Comparison of ENCODE assay signal across 9 cellular contexts in genomic region chr1:109931189-109931672, GRCh38. TPM values are rescaled to one million over a fixed set of nuclear protein-coding genes. Genes with fewer than 3 reads are reported as not detected.
DNase-seq lines count a peak whose midpoint lies in the region; ATAC-seq, FAIRE-seq and TF ChIP-seq lines count a peak whose summit lies in the region.
"Had no signal": no experiment of that assay in that cellular context is flagged by ENCODE, and none has a peak within 500 bp of the region (broad histone marks: within the 10 kb centered on the region; RNA-seq: fewer than 3 reads in every experiment).

No MANE protein-coding gene starts in this region.

- no peak overlapping the region for H3K23ac ChIP-seq in H1 (ENCODE audit: insufficient read length)

- peaks cover 39% of the 10 kb centered on the region for H3K4me1 Mint-ChIP-seq in MCF 10A (ENCODE audit: insufficient read depth, unreplicated experiment)
- H3K4me1 Mint-ChIP-seq in activated T-cell treated with anti-CD3 and anti-CD28 coated beads, Interleukin-2, amount 50 U/mL, for 4 hours (ENCODE audit: low read depth) = peaks cover 5% of the 10 kb centered on the region

- WGBS in mammary epithelial cell (ENCODE audit: low coverage, missing lambda C conversion rate) = 48% methylated on average over 3 of the region's 8 CpGs
- 39% methylated on average over 8 of the region's 8 CpGs; no CpG with 5 or more reads in 1 of the 2 experiments for WGBS in H1 (ENCODE audit: extremely low coverage in 1 of 2, insufficient coverage in 1 of 2, insufficient read length in 1 of 2, insufficient replicate concordance in 2 of 2, low coverage in 1 of 2, low lambda C conversion rate in 2 of 2, missing lambda C conversion rate in 1 of 2), 2 experiments
- WGBS in urinary bladder = 22% methylated on average over 8 of the region's 8 CpGs

- no peaks in the 10 kb centered on the region for H3K79me2 ChIP-seq in mammary epithelial cell (ENCODE audit: insufficient read depth, low read length)
- no peaks in the 10 kb centered on the region for H3K79me2 ChIP-seq in H1 (ENCODE audit: control insufficient read depth in 1 of 2, insufficient read depth in 2 of 2, low read length in 2 of 2)

- H3K4me3 ChIP-seq in mammary epithelial cell (replicated peaks in 1 of 3; ENCODE audit: insufficient read depth in 1 of 3, low read depth in 2 of 3, low read length in 3 of 3) (no peak overlapping the region), H1 (ENCODE audit: extremely low read depth in 1 of 4, insufficient read depth in 2 of 4, low read depth in 3 of 4, low read length in 4 of 4) (no peak overlapping the region), urinary bladder (ENCODE audit: low read depth, low read length) (no peak overlapping the region)

- BruUV-seq in MCF 10A (replicated peaks; lab: Mats Ljungman, UMichigan) = no TSS peak
- BruUV-seq in mammary epithelial cell (replicated peaks; lab: Mats Ljungman, UMichigan) = no TSS peak

- peak in 1 of 2 experiments; percentile 49; a peak in 1 of 3 replicates for TF ChIP-seq POLR2A in H1 (IDR thresholded peaks at IDR 0.05; ENCODE audit: control extremely low read depth in 1 of 2, low read depth in 2 of 2, low read length in 2 of 2)

- peaks cover 49% of the 10 kb centered on the region for H3K4me1 ChIP-seq in mammary epithelial cell (ENCODE audit: insufficient read depth, low read length)
- H3K4me1 ChIP-seq in H1 (replicated peaks in 1 of 4; ENCODE audit: control insufficient read depth in 3 of 4, insufficient read depth in 4 of 4, low read length in 3 of 4) = peaks cover 4 to 9% (median 5%) of the 10 kb centered on the region in 4 experiments; a peak in 6 of 7 replicates
- no peaks in the 10 kb centered on the region for H3K4me1 ChIP-seq in urinary bladder (ENCODE audit: insufficient read depth)

- H3K4ac ChIP-seq in H1 (replicated peaks; ENCODE audit: insufficient read length, low read depth, low read length) = no peak overlapping the region

- intact Hi-C loops in MCF 10A (cut with micrococcal nuclease) = no loop called here
- intact Hi-C loops in mammary epithelial cell (cut with micrococcal nuclease) = no loop called here

- no peaks in the 10 kb centered on the region for H4K20me1 ChIP-seq in mammary epithelial cell (ENCODE audit: insufficient read depth, low read length)
- no peaks in the 10 kb centered on the region for H4K20me1 ChIP-seq in H1 (replicated peaks in 1 of 2; ENCODE audit: control insufficient read depth in 1 of 2, insufficient read depth in 2 of 2, low read length in 2 of 2)

- H3K14ac ChIP-seq in H1 (ENCODE audit: insufficient read length) = no peak overlapping the region

- dilution Hi-C loops in mammary epithelial cell (cut with HindIII; ENCODE audit: low sequenced_read_pairs) = no loop called here

- peaks cover 25% of the 10 kb centered on the region for H3K36me3 Mint-ChIP-seq in MCF 10A (ENCODE audit: insufficient read depth, unreplicated experiment)
- peaks cover 12% of the 10 kb centered on the region for H3K36me3 Mint-ChIP-seq in activated T-cell treated with anti-CD3 and anti-CD28 coated beads, Interleukin-2, amount 50 U/mL, for 4 hours (ENCODE audit: insufficient read depth)

- no peaks in the 10 kb centered on the region for H3K9me3 Mint-ChIP-seq in MCF 10A (ENCODE audit: unreplicated experiment)
- no peaks in the 10 kb centered on the region for H3K9me3 Mint-ChIP-seq in activated T-cell treated with anti-CD3 and anti-CD28 coated beads, Interleukin-2, amount 50 U/mL, for 4 hours

- no peak overlapping the region for H2AFZ ChIP-seq in mammary epithelial cell (ENCODE audit: low read depth, low read length)
- no peak overlapping the region for H2AFZ ChIP-seq in H1 (ENCODE audit: low read length)

- CTCF ChIA-PET in MCF 10A (lab: Yijun Ruan, JAX) = interaction anchor here (0.6 to 0.9 kb wide), 4 partner anchors 8 to 302 kb away, joined by 3 to 5 read pairs (median 3); no protein-coding TSS in a partner anchor
- CTCF ChIA-PET in mammary epithelial cell (lab: Charles Lee; ENCODE audit: low non-redundant PET) = no interaction called here
- CTCF ChIA-PET in H1 (lab: Charles Lee; ENCODE audit: partially characterized antibody) = interaction anchor here (1.0 to 20.1 kb wide), 8 partner anchors 8 to 155 kb away, joined by 3 to 333 read pairs (median 8); partner anchors contain the start of genes AHCYL1 and CSF1

- no peaks in the 10 kb centered on the region for H3K79me1 ChIP-seq in H1 (ENCODE audit: low read depth, low read length)

- no peak overlapping the region for H4K91ac ChIP-seq in H1 (replicated peaks; ENCODE audit: insufficient read length, low read length)

- no peak overlapping the region for H4K8ac ChIP-seq in H1 (ENCODE audit: extremely low read depth, insufficient read depth, low read length)

- ATAC-seq in activated T-cell treated with anti-CD3 and anti-CD28 coated beads, Interleukin-2, amount 50 U/mL, for 4 hours = no peak

- POLR2A ChIA-PET in MCF 10A (lab: Yijun Ruan, JAX) = no interaction called here
- POLR2A ChIA-PET in H1 (lab: Charles Lee; ENCODE audit: partially characterized antibody) = interaction anchor here (1.7 kb wide), 1 partner anchor 53 kb away, joined by 6 read pairs; the partner anchor contains the start of gene AHCYL1

- no peaks in the 10 kb centered on the region for H3K27me3 Mint-ChIP-seq in MCF 10A (ENCODE audit: insufficient read depth, unreplicated experiment)
- no peaks in the 10 kb centered on the region for H3K27me3 Mint-ChIP-seq in activated T-cell treated with anti-CD3 and anti-CD28 coated beads, Interleukin-2, amount 50 U/mL, for 4 hours (ENCODE audit: low read depth)

- no peak overlapping the region for H2AK5ac ChIP-seq in H1 (ENCODE audit: low read depth, low read length)

- peak; percentile 30 to 47; a peak in 3 of 4 replicates for TF ChIP-seq RAD21 in H1 (IDR thresholded peaks at IDR 0.05 in 1 of 2, conservative IDR thresholded peaks at IDR 0.05 in 1 of 2; ENCODE audit: low read depth in 2 of 2, low read length in 2 of 2)

- H3K23me2 ChIP-seq in H1 (ENCODE audit: low read depth, low read length) = no peaks in the 10 kb centered on the region

- TF ChIP-seq CTCF in MCF 10A (IDR thresholded peaks at IDR 0.05; ENCODE audit: unreplicated experiment) (no peak), mammary epithelial cell (conservative IDR thresholded peaks at IDR 0.05 in 1 of 2, IDR thresholded peaks at IDR 0.05 in 1 of 2; ENCODE audit: extremely low read depth in 1 of 2, insufficient read depth in 1 of 2, low read depth in 1 of 2, low read length in 2 of 2) (no peak), H1 (IDR thresholded peaks at IDR 0.05; ENCODE audit: control extremely low read depth in 1 of 3, insufficient read depth in 1 of 3, low read depth in 1 of 3, low read length in 3 of 3) (no peak)

- no peak overlapping the region; the same call in 1 of the 2 replicates for H2BK15ac ChIP-seq in H1 (ENCODE audit: low read length)

- H3K4me2 ChIP-seq in mammary epithelial cell (ENCODE audit: insufficient read depth, low read depth, low read length) = no peak overlapping the region
- peak overlapping the region in 1 of 2 experiments; percentile 29; a peak in 1 of 4 replicates for H3K4me2 ChIP-seq in H1 (ENCODE audit: insufficient read depth in 1 of 2, low read depth in 2 of 2, low read length in 2 of 2)

- H3K9me3 ChIP-seq in mammary epithelial cell (replicated peaks; ENCODE audit: insufficient read depth, low read length) = no peaks in the 10 kb centered on the region
- no peaks in the 10 kb centered on the region for H3K9me3 ChIP-seq in H1 (ENCODE audit: insufficient read depth in 2 of 2, low read depth in 1 of 2, low read length in 1 of 2)

- H2BK120ac ChIP-seq in H1 (replicated peaks; ENCODE audit: low read depth, low read length) = no peak overlapping the region

- DNase-seq in MCF 10A (ENCODE audit: unreplicated experiment) = peak; percentile 55
- DNase-seq in mammary epithelial cell = no peak
- DNase-seq in H1 (ENCODE audit: low read depth in 1 of 2, low spot score in 2 of 2) = peak; percentile 60 to 89
- peak; percentile 72 for DNase-seq in medulla oblongata (ENCODE audit: extremely low spot score)
- DNase-seq in activated CD4-positive, alpha-beta T cell treated with anti-CD3 and anti-CD28 coated beads, Interleukin-2, amount 50 U/mL, for 48 hours = no peak
- no peak for DNase-seq in SKM-1 treated with dmso at 0.1 percent for 144 hours (lab: John Stamatoyannopoulos, UW; ENCODE audit: unreplicated experiment)
- DNase-seq in activated T-cell treated with anti-CD3 and anti-CD28 coated beads, Interleukin-2, amount 50 U/mL, for 4 hours = no peak

- no peak overlapping the region for H2BK20ac ChIP-seq in H1 (ENCODE audit: low read length)

- no peak overlapping the region for H3K27ac Mint-ChIP-seq in MCF 10A (ENCODE audit: low read depth, unreplicated experiment)

- H3K56ac ChIP-seq in H1 (replicated peaks; ENCODE audit: insufficient read length, low read depth, low read length) = no peak overlapping the region

- peak overlapping the region; percentile 64; the same call in 1 of the 2 replicates for H2BK5ac ChIP-seq in H1 (ENCODE audit: low read depth, low read length)

- no peak overlapping the region for H3K27ac ChIP-seq in mammary epithelial cell (ENCODE audit: insufficient read depth, low read depth, low read length)
- H3K27ac ChIP-seq in H1 (ENCODE audit: low read depth, low read length) = peak overlapping the region; percentile 59; the same call in 1 of the 2 replicates
- H3K27ac ChIP-seq in urinary bladder (ENCODE audit: low read depth) = peak overlapping the region; percentile 14
- H3K27ac ChIP-seq: C4-2B had no signal

- no peaks in the 10 kb centered on the region for H3K27me3 ChIP-seq in mammary epithelial cell (ENCODE audit: insufficient read depth, low read length)
- no peaks in the 10 kb centered on the region for H3K27me3 ChIP-seq in H1 (replicated peaks in 1 of 4; ENCODE audit: control insufficient read depth in 3 of 4, extremely low read depth in 1 of 4, insufficient read depth in 3 of 4, low read length in 3 of 4)

- H2BK12ac ChIP-seq in H1 (ENCODE audit: low read depth, low read length) = peak overlapping the region; percentile 52; the same call in 1 of the 2 replicates

- H3K9ac ChIP-seq in mammary epithelial cell (ENCODE audit: insufficient read depth, low read length) (no peak overlapping the region), H1 (replicated peaks in 1 of 4; ENCODE audit: extremely low read depth in 1 of 4, low read depth in 3 of 4, low read length in 3 of 4) (no peak overlapping the region; a peak in 2 of 7 replicates)

- no peak overlapping the region; the same call in 1 of the 2 replicates for H3K18ac ChIP-seq in H1 (ENCODE audit: extremely low read depth, low read length)

- H4K5ac ChIP-seq in H1 (ENCODE audit: insufficient read length, low read depth, low read length) = no peak overlapping the region

- no peak overlapping the region for H3K4me3 Mint-ChIP-seq in MCF 10A (ENCODE audit: unreplicated experiment)
- no peak overlapping the region for H3K4me3 Mint-ChIP-seq in activated T-cell treated with anti-CD3 and anti-CD28 coated beads, Interleukin-2, amount 50 U/mL, for 4 hours

- H3K36me3 ChIP-seq in mammary epithelial cell (ENCODE audit: insufficient read depth, low read length) = no peaks in the 10 kb centered on the region
- H3K36me3 ChIP-seq in H1 (ENCODE audit: control insufficient read depth in 2 of 4, insufficient read depth in 4 of 4, low read length in 3 of 4) = no peaks in the 10 kb centered on the region
- no peaks in the 10 kb centered on the region for H3K36me3 ChIP-seq in urinary bladder (ENCODE audit: insufficient read depth)

- in situ Hi-C loops in mammary epithelial cell (cut with MboI; ENCODE audit: low sequenced_read_pairs in 2 of 2) = no loop called here

- peak; percentile 7 for FAIRE-seq in H1 (lab: Jason Lieb, UNC)

- TF ChIP-seq EP300 in H1 (IDR thresholded peaks at IDR 0.05; ENCODE audit: borderline replicate concordance in 1 of 2, low read depth in 2 of 2, low read length in 2 of 2) = peak; percentile 67 to 79; a peak in 2 of 3 replicates

RNA-seq across cellular contexts. Expression of gene CSF1, which starts 20.6 kb away (rescaled TPM):
- total RNA-seq in MCF 10A (2022) = 6.3 and 11.7 TPM in 2 replicates
- 10 to 100 TPM in 1 of 2 donors, 1 to 10 TPM in 1; 5.6 to 29.5 TPM for total RNA-seq in mammary epithelial cell
- polyA plus RNA-seq in mammary epithelial cell = 9.9 TPM
- 7.5 TPM for polyA minus RNA-seq in mammary epithelial cell
- 2.0 and 3.3 TPM in 2 replicates for total RNA-seq in H1 (2021; fragmentation: NEBNext Ultra II Directional; extraction: Animal tissue kit (Norgen Biotek cat#: 25700))
- polyA plus RNA-seq in H1 (2011; rRNA removed) = 4.2 and 5.4 TPM in 2 replicates
- 3.4 TPM for polyA plus RNA-seq in H1 (2011; cell fraction: cytosol; rRNA removed)
- 6.3 TPM for polyA plus RNA-seq in H1 (2011; cell fraction: nucleus; rRNA removed)
- polyA plus RNA-seq in H1 (2012, experiment 1 of 2) = 2.0 to 4.0 TPM (median 3.2 TPM) in 4 replicates
- polyA plus RNA-seq in H1 (2012, experiment 2 of 2) = 4.0 TPM
- 1.8 TPM for polyA plus RNA-seq in H1 (2013, experiment 1 of 2)
- polyA plus RNA-seq in H1 (2013, experiment 2 of 2) = 1.5 TPM
- polyA minus RNA-seq in H1 (2011; rRNA and poly(A)+ RNA removed) = 4.0 and 4.2 TPM in 2 replicates
- 4.2 TPM for polyA minus RNA-seq in H1 (2011; cell fraction: cytosol; rRNA and poly(A)+ RNA removed)
- polyA minus RNA-seq in H1 (2011; cell fraction: nucleus; rRNA and poly(A)+ RNA removed) = 2.6 TPM
- total RNA-seq in urinary bladder = 10.9 TPM
- polyA plus RNA-seq in urinary bladder = 56.2 TPM
- total RNA-seq in activated T-cell treated with anti-CD3 and anti-CD28 coated beads, Interleukin-2, amount 50 U/mL, for 4 hours = 10 to 100 TPM; 76.2 to 81.9 (median 77.8) TPM

RNA-seq across cellular contexts. Expression of gene AHCYL1, which starts 53.3 kb away (rescaled TPM):
- 104 and 106 TPM in 2 replicates for total RNA-seq in MCF 10A (2022)
- 10 to 100 TPM; 71.2 to 72.2 TPM for total RNA-seq in mammary epithelial cell
- 64.7 TPM for polyA plus RNA-seq in mammary epithelial cell
- polyA minus RNA-seq in mammary epithelial cell = 84.7 TPM
- 92.5 and 95.9 TPM in 2 replicates for total RNA-seq in H1 (2021; fragmentation: NEBNext Ultra II Directional; extraction: Animal tissue kit (Norgen Biotek cat#: 25700))
- 55.8 and 64.5 TPM in 2 replicates for polyA plus RNA-seq in H1 (2011; rRNA removed)
- 62.7 TPM for polyA plus RNA-seq in H1 (2011; cell fraction: cytosol; rRNA removed)
- polyA plus RNA-seq in H1 (2011; cell fraction: nucleus; rRNA removed) = 54.7 TPM
- 74.7 to 98.1 TPM (median 80.1 TPM) in 4 replicates for polyA plus RNA-seq in H1 (2012, experiment 1 of 2)
- 12.0 TPM for polyA plus RNA-seq in H1 (2012, experiment 2 of 2)
- polyA plus RNA-seq in H1 (2013, experiment 1 of 2) = 64.4 TPM
- 62.7 TPM for polyA plus RNA-seq in H1 (2013, experiment 2 of 2)
- 83.3 and 95.8 TPM in 2 replicates for polyA minus RNA-seq in H1 (2011; rRNA and poly(A)+ RNA removed)
- polyA minus RNA-seq in H1 (2011; cell fraction: cytosol; rRNA and poly(A)+ RNA removed) = 46.4 TPM
- 34.2 TPM for polyA minus RNA-seq in H1 (2011; cell fraction: nucleus; rRNA and poly(A)+ RNA removed)
- total RNA-seq in urinary bladder = 46.2 TPM
- polyA plus RNA-seq in urinary bladder = 68.1 TPM
- 10 to 100 TPM; 45.4 to 48.3 (median 48.2) TPM for total RNA-seq in activated T-cell treated with anti-CD3 and anti-CD28 coated beads, Interleukin-2, amount 50 U/mL, for 4 hours

Comparison
In these comparisons a context has a peak if more than half of its experiments do, and no peak if none do; other contexts are left out.
1. DNase-seq: peak in MCF 10A (single experiment), H1 (2 of 2) and medulla oblongata (single experiment); none in mammary epithelial cell (single experiment), activated CD4-positive, alpha-beta T cell treated with anti-CD3 and anti-CD28 coated beads, Interleukin-2, amount 50 U/mL, for 48 hours (0 of 2), SKM-1 treated with dmso at 0.1 percent for 144 hours (single experiment) and activated T-cell treated with anti-CD3 and anti-CD28 coated beads, Interleukin-2, amount 50 U/mL, for 4 hours (single experiment).